In genomic region chr12:66602483-66603143, GRCh38 we compare ENCODE assay signal across 19 cellular contexts.
"Had no signal": no experiment of that assay in that cellular context is flagged by ENCODE, and none has a peak within 500 bp of the region (broad histone marks: within the 10 kb centered on the region; RNA-seq: fewer than 3 reads in every experiment).

No MANE protein-coding gene starts in this region.

- H3K36me3 Mint-ChIP-seq: activated naive CD4-positive, alpha-beta T cell treated with anti-CD3 and anti-CD28 coated beads, Interleukin-2, amount 10 ng/mL, durations not matched to agents 7 days and 5 days; activated naive CD8-positive, alpha-beta T cell treated with anti-CD3 and anti-CD28 coated beads, Interleukin-2, amount 10 ng/mL, durations not matched to agents 7 days and 5 days; naive thymus-derived CD8-positive, alpha-beta T cell had no signal

- DNase-seq: activated CD4-positive, alpha-beta memory T cell treated with anti-CD3 and anti-CD28 coated beads, Interleukin-2, amount 10 ng/mL, durations not matched to agents 7 days and 5 days; activated CD4-positive, alpha-beta T cell treated with anti-CD3 and anti-CD28 coated beads for 1 hour; activated CD4-positive, alpha-beta T cell treated with anti-CD3 and anti-CD28 coated beads, Interleukin-2, amount 10 ng/mL, durations not matched to agents 7 days and 5 days; activated CD8-positive, alpha-beta memory T cell treated with anti-CD3 and anti-CD28 coated beads, Interleukin-2, amount 50 U/mL, for 48 hours; activated gamma-delta T cell; activated naive CD4-positive, alpha-beta T cell treated with anti-CD3 and anti-CD28 coated beads, Interleukin-2, amount 10 ng/mL, durations not matched to agents 7 days and 5 days; activated naive CD8-positive, alpha-beta T cell treated with anti-CD3 and anti-CD28 coated beads, Interleukin-2, amount 10 ng/mL, durations not matched to agents 7 days and 5 days; activated T-cell treated with anti-CD3 and anti-CD28 coated beads, Interleukin-2, amount 50 U/mL, for 24 hours; amygdala; caudate nucleus; esophagus squamous epithelium; foreskin melanocyte; heart right ventricle; left lung; lower lobe of right lung; mesenchymal stem cell; naive thymus-derived CD8-positive, alpha-beta T cell; right cardiac atrium; stimulated activated naive CD4-positive, alpha-beta T cell treated with Interleukin-2 at 50 U/mL for 16 hours had no signal

- H3K9me3 Mint-ChIP-seq: activated CD4-positive, alpha-beta memory T cell treated with anti-CD3 and anti-CD28 coated beads, Interleukin-2, amount 10 ng/mL, durations not matched to agents 7 days and 5 days; activated CD4-positive, alpha-beta T cell treated with anti-CD3 and anti-CD28 coated beads, Interleukin-2, amount 10 ng/mL, durations not matched to agents 7 days and 5 days; activated naive CD4-positive, alpha-beta T cell treated with anti-CD3 and anti-CD28 coated beads, Interleukin-2, amount 10 ng/mL, durations not matched to agents 7 days and 5 days; activated naive CD8-positive, alpha-beta T cell treated with anti-CD3 and anti-CD28 coated beads, Interleukin-2, amount 10 ng/mL, durations not matched to agents 7 days and 5 days; activated T-cell treated with anti-CD3 and anti-CD28 coated beads, Interleukin-2, amount 50 U/mL, for 24 hours; naive thymus-derived CD8-positive, alpha-beta T cell had no signal

- H3K27ac Mint-ChIP-seq: activated CD4-positive, alpha-beta memory T cell treated with anti-CD3 and anti-CD28 coated beads, Interleukin-2, amount 10 ng/mL, durations not matched to agents 7 days and 5 days; activated CD4-positive, alpha-beta T cell treated with anti-CD3 and anti-CD28 coated beads, Interleukin-2, amount 10 ng/mL, durations not matched to agents 7 days and 5 days; activated naive CD4-positive, alpha-beta T cell treated with anti-CD3 and anti-CD28 coated beads, Interleukin-2, amount 10 ng/mL, durations not matched to agents 7 days and 5 days; activated naive CD8-positive, alpha-beta T cell treated with anti-CD3 and anti-CD28 coated beads, Interleukin-2, amount 10 ng/mL, durations not matched to agents 7 days and 5 days; activated T-cell treated with anti-CD3 and anti-CD28 coated beads, Interleukin-2, amount 50 U/mL, for 24 hours; naive thymus-derived CD8-positive, alpha-beta T cell had no signal

- ATAC-seq: heart right ventricle; left lung; lower lobe of right lung; naive thymus-derived CD8-positive, alpha-beta T cell; right cardiac atrium had no signal

- H3K4me1 Mint-ChIP-seq: activated CD4-positive, alpha-beta memory T cell treated with anti-CD3 and anti-CD28 coated beads, Interleukin-2, amount 10 ng/mL, durations not matched to agents 7 days and 5 days; activated CD4-positive, alpha-beta T cell treated with anti-CD3 and anti-CD28 coated beads, Interleukin-2, amount 10 ng/mL, durations not matched to agents 7 days and 5 days; activated naive CD4-positive, alpha-beta T cell treated with anti-CD3 and anti-CD28 coated beads, Interleukin-2, amount 10 ng/mL, durations not matched to agents 7 days and 5 days; activated naive CD8-positive, alpha-beta T cell treated with anti-CD3 and anti-CD28 coated beads, Interleukin-2, amount 10 ng/mL, durations not matched to agents 7 days and 5 days; naive thymus-derived CD8-positive, alpha-beta T cell had no signal

- H3K27me3 Mint-ChIP-seq: activated naive CD4-positive, alpha-beta T cell treated with anti-CD3 and anti-CD28 coated beads, Interleukin-2, amount 10 ng/mL, durations not matched to agents 7 days and 5 days had no signal

- H3K4me3 Mint-ChIP-seq: activated CD4-positive, alpha-beta memory T cell treated with anti-CD3 and anti-CD28 coated beads, Interleukin-2, amount 10 ng/mL, durations not matched to agents 7 days and 5 days; activated CD4-positive, alpha-beta T cell treated with anti-CD3 and anti-CD28 coated beads, Interleukin-2, amount 10 ng/mL, durations not matched to agents 7 days and 5 days; activated naive CD4-positive, alpha-beta T cell treated with anti-CD3 and anti-CD28 coated beads, Interleukin-2, amount 10 ng/mL, durations not matched to agents 7 days and 5 days; activated naive CD8-positive, alpha-beta T cell treated with anti-CD3 and anti-CD28 coated beads, Interleukin-2, amount 10 ng/mL, durations not matched to agents 7 days and 5 days; activated T-cell treated with anti-CD3 and anti-CD28 coated beads, Interleukin-2, amount 50 U/mL, for 24 hours; naive thymus-derived CD8-positive, alpha-beta T cell had no signal
